ENCODE assay signal across 27 cellular contexts in genomic region chr2:227360351-227360750, GRCh38. TPM values are rescaled to one million over a fixed set of nuclear protein-coding genes. Genes with fewer than 3 reads are reported as not detected.
"Had no signal": no experiment of that assay in that cellular context is flagged by ENCODE, and none has a peak within 500 bp of the region (broad histone marks: within the 10 kb centered on the region; RNA-seq: fewer than 3 reads in every experiment).

No MANE protein-coding gene starts in this region.

- H3K27me3 Mint-ChIP-seq: progenitor cell of endocrine pancreas; stimulated activated naive CD8-positive, alpha-beta T cell treated with anti-CD3 and anti-CD28 coated beads, Interleukin-15, Interleukin-2, amounts not matched to agents 100 ng/mL and 50 ng/mL, for 24 hours had no signal

- ATAC-seq: esophagus mucosa; heart left ventricle; left colon; left ventricle myocardium superior; natural killer cell; pancreas; right cardiac atrium; stimulated activated effector memory CD8-positive, alpha-beta T cell treated with anti-CD3 and anti-CD28 coated beads, Interleukin-12 subunit alpha, Interleukin-12 subunit beta, amount 100 ng/mL, for 72 hours had no signal

- H3K9me3 Mint-ChIP-seq: natural killer cell; neural progenitor cell; stimulated activated effector memory CD8-positive, alpha-beta T cell treated with anti-CD3 and anti-CD28 coated beads, Interleukin-12 subunit alpha, Interleukin-12 subunit beta, amount 100 ng/mL, for 72 hours; stimulated activated naive CD8-positive, alpha-beta T cell treated with anti-CD3 and anti-CD28 coated beads, Interleukin-15, Interleukin-2, amounts not matched to agents 100 ng/mL and 50 ng/mL, for 24 hours had no signal

- H3K4me1 Mint-ChIP-seq: natural killer cell; neural progenitor cell; stimulated activated effector memory CD8-positive, alpha-beta T cell treated with anti-CD3 and anti-CD28 coated beads, Interleukin-12 subunit alpha, Interleukin-12 subunit beta, amount 100 ng/mL, for 72 hours had no signal

- H3K4me3 Mint-ChIP-seq: natural killer cell; neural progenitor cell; stimulated activated effector memory CD8-positive, alpha-beta T cell treated with anti-CD3 and anti-CD28 coated beads, Interleukin-12 subunit alpha, Interleukin-12 subunit beta, amount 100 ng/mL, for 72 hours; stimulated activated naive CD8-positive, alpha-beta T cell treated with anti-CD3 and anti-CD28 coated beads, Interleukin-15, Interleukin-2, amounts not matched to agents 100 ng/mL and 50 ng/mL, for 24 hours had no signal

- DNase-seq: effector memory CD4-positive, alpha-beta T cell; heart left ventricle; hippocampal formation; left colon; left ventricle myocardium superior; mesendoderm; natural killer cell; nucleus accumbens; pancreas; right cardiac atrium; stimulated activated CD4-positive, alpha-beta T cell treated with anti-CD3 and anti-CD28 coated beads, Interleukin-4, amount 100 ng/mL, for 1 hour; stimulated activated CD8-positive, alpha-beta memory T cell treated with anti-CD3 and anti-CD28 coated beads, Interleukin-4, amount 100 ng/mL, for 48 hours; tibial artery; upper lobe of left lung; uterus had no signal

- H3K27ac Mint-ChIP-seq: neural progenitor cell; progenitor cell of endocrine pancreas; stimulated activated effector memory CD8-positive, alpha-beta T cell treated with anti-CD3 and anti-CD28 coated beads, Interleukin-12 subunit alpha, Interleukin-12 subunit beta, amount 100 ng/mL, for 72 hours; stimulated activated naive CD8-positive, alpha-beta T cell treated with anti-CD3 and anti-CD28 coated beads, Interleukin-15, Interleukin-2, amounts not matched to agents 100 ng/mL and 50 ng/mL, for 24 hours had no signal

RNA-seq across cellular contexts. Expression of gene TM4SF20, which starts 18.8 kb away (rescaled TPM):
- total RNA-seq: esophagus mucosa, fibroblast of lung, frontal cortex, glomerular endothelial cell, heart left ventricle, kidney epithelial cell, left ventricle myocardium superior, lung, natural killer cell, pancreas, progenitor cell of endocrine pancreas, right cardiac atrium, smooth muscle cell, temporal lobe, upper lobe of left lung, uterus had no signal

RNA-seq across cellular contexts. Expression of gene SCYGR1, which starts 27.4 kb away (rescaled TPM):
- total RNA-seq: esophagus mucosa, fibroblast of lung, frontal cortex, glomerular endothelial cell, heart left ventricle, kidney epithelial cell, left colon, left ventricle myocardium superior, lung, natural killer cell, pancreas, progenitor cell of endocrine pancreas, right cardiac atrium, smooth muscle cell, temporal lobe, upper lobe of left lung, uterus had no signal
